ENCODE assay signal across 15 cellular contexts in genomic region chr3:160224256-160224655, GRCh38. TPM values are rescaled to one million over a fixed set of nuclear protein-coding genes. Genes with fewer than 3 reads are reported as not detected.
DNase-seq lines count a peak whose midpoint lies in the region; FAIRE-seq and TF ChIP-seq lines count a peak whose summit lies in the region.
"Had no signal": no experiment of that assay in that cellular context is flagged by ENCODE, and none has a peak within 500 bp of the region (broad histone marks: within the 10 kb centered on the region; RNA-seq: fewer than 3 reads in every experiment).

No MANE protein-coding gene starts in this region.

- peak overlapping the region; percentile 68 to 85 for H3K4me3 Mint-ChIP-seq in H9
- H3K4me3 Mint-ChIP-seq in neural progenitor cell = peak overlapping the region; percentile 89

- peaks cover 28% of the 10 kb centered on the region for H3K27me3 ChIP-seq in H9 (ENCODE audit: insufficient read depth, low read length)
- peaks cover 18 to 44% (median 34%) of the 10 kb centered on the region in 4 experiments for H3K27me3 ChIP-seq in H1 (replicated peaks in 1 of 4; ENCODE audit: control insufficient read depth in 3 of 4, extremely low read depth in 1 of 4, insufficient read depth in 3 of 4, low read length in 3 of 4)
- H3K27me3 ChIP-seq in neural progenitor cell = peaks cover 100% of the 10 kb centered on the region
- H3K27me3 ChIP-seq in Karpas-422 (ENCODE audit: low read length) = no peaks in the 10 kb centered on the region
- H3K27me3 ChIP-seq: vagina had no signal

- WGBS in H9 (ENCODE audit: extremely low coverage, insufficient read length, low lambda C conversion rate) = no CpG with 5 or more reads among the region's 12 CpGs
- WGBS in H1 (ENCODE audit: extremely low coverage in 1 of 2, insufficient coverage in 1 of 2, insufficient read length in 1 of 2, insufficient replicate concordance in 2 of 2, low coverage in 1 of 2, low lambda C conversion rate in 2 of 2, missing lambda C conversion rate in 1 of 2), 2 experiments = 9% methylated on average over 12 of the region's 12 CpGs; no CpG with 5 or more reads in 1 of the 2 experiments

- H3K79me2 ChIP-seq in H9 (ENCODE audit: insufficient read depth, low read length) (no peaks in the 10 kb centered on the region), H1 (ENCODE audit: control insufficient read depth in 1 of 2, insufficient read depth in 2 of 2, low read length in 2 of 2) (no peaks in the 10 kb centered on the region), neural progenitor cell (ENCODE audit: low read depth) (no peaks in the 10 kb centered on the region), Karpas-422 (ENCODE audit: low read length) (no peaks in the 10 kb centered on the region)

- H3K4me1 Mint-ChIP-seq in H9 (peaks cover 16 to 17% of the 10 kb centered on the region in 2 experiments), neural progenitor cell (peaks cover 14% of the 10 kb centered on the region)

- H3K9ac ChIP-seq in H9 (ENCODE audit: extremely low read depth, insufficient read length, low read length) = no peak overlapping the region
- no peak overlapping the region for H3K9ac ChIP-seq in H1 (replicated peaks in 1 of 4; ENCODE audit: extremely low read depth in 1 of 4, low read depth in 3 of 4, low read length in 3 of 4)
- H3K9ac ChIP-seq in neural progenitor cell = no peak overlapping the region
- H3K9ac ChIP-seq in Karpas-422 (ENCODE audit: low read length) = no peak overlapping the region

- no peak overlapping the region for H3K27ac Mint-ChIP-seq in H9
- H3K27ac Mint-ChIP-seq in neural progenitor cell = no peak overlapping the region

- no peak overlapping the region for H2AK5ac ChIP-seq in H9 (ENCODE audit: insufficient read length, low read length)
- no peak overlapping the region for H2AK5ac ChIP-seq in H1 (ENCODE audit: low read depth, low read length)

- H4K91ac ChIP-seq in H9 (ENCODE audit: insufficient read length, low read depth, low read length) (no peak overlapping the region), H1 (replicated peaks; ENCODE audit: insufficient read length, low read length) (no peak overlapping the region)

- H3K27me3 Mint-ChIP-seq in H9 (ENCODE audit: low read depth) (peaks cover 79% of the 10 kb centered on the region), neural progenitor cell (ENCODE audit: insufficient read depth, low read depth) (peaks cover 25% of the 10 kb centered on the region)

- no peak for TF ChIP-seq RAD21 in H1 (IDR thresholded peaks at IDR 0.05 in 1 of 2, conservative IDR thresholded peaks at IDR 0.05 in 1 of 2; ENCODE audit: low read depth in 2 of 2, low read length in 2 of 2)

- no peak for TF ChIP-seq POLR2A in H1 (IDR thresholded peaks at IDR 0.05; ENCODE audit: control extremely low read depth in 1 of 2, low read depth in 2 of 2, low read length in 2 of 2)

- H3K9me3 ChIP-seq in H9 (ENCODE audit: control insufficient read depth, low read depth, low read length) (no peaks in the 10 kb centered on the region), H1 (ENCODE audit: insufficient read depth in 2 of 2, low read depth in 1 of 2, low read length in 1 of 2) (no peaks in the 10 kb centered on the region), neural progenitor cell (ENCODE audit: low read depth) (no peaks in the 10 kb centered on the region), Karpas-422 (ENCODE audit: low read length) (no peaks in the 10 kb centered on the region)
- H3K9me3 ChIP-seq: vagina had no signal

- H3K23me2 ChIP-seq in H9 (ENCODE audit: insufficient read length, low read depth, low read length, poor library complexity, severe bottlenecking) (peaks cover 18% of the 10 kb centered on the region), H1 (ENCODE audit: low read depth, low read length) (peaks cover 18% of the 10 kb centered on the region)

- H3K27ac ChIP-seq in H9 (ENCODE audit: insufficient read length, low read depth, low read length) (no peak overlapping the region), H1 (ENCODE audit: low read depth, low read length) (no peak overlapping the region), neural progenitor cell (no peak overlapping the region), Karpas-422 (ENCODE audit: low read length) (no peak overlapping the region)
- H3K27ac ChIP-seq: vagina had no signal

- H3F3A ChIP-seq in neural progenitor cell (ENCODE audit: low read depth) = peaks cover 23% of the 10 kb centered on the region

- peak overlapping the region; percentile 20 to 66 (median 52); a peak in 5 of 8 replicates for H3K4me3 ChIP-seq in H1 (ENCODE audit: extremely low read depth in 1 of 4, insufficient read depth in 2 of 4, low read depth in 3 of 4, low read length in 4 of 4)
- no peak overlapping the region for H3K4me3 ChIP-seq in neural progenitor cell
- no peak overlapping the region for H3K4me3 ChIP-seq in Karpas-422 (ENCODE audit: low read length)

- H2AFZ ChIP-seq in H9 (ENCODE audit: low read length) (no peak overlapping the region), H1 (ENCODE audit: low read length) (no peak overlapping the region), neural progenitor cell (replicated peaks) (no peak overlapping the region), Karpas-422 (ENCODE audit: low read length) (no peak overlapping the region)

- no peaks in the 10 kb centered on the region for H3K9me2 ChIP-seq in Karpas-422 (replicated peaks; ENCODE audit: insufficient read depth, low read length)

- H2BK12ac ChIP-seq in H9 (ENCODE audit: insufficient read length, low read depth, low read length) (no peak overlapping the region), H1 (ENCODE audit: low read depth, low read length) (no peak overlapping the region)

- no peak overlapping the region for H2BK20ac ChIP-seq in H9 (ENCODE audit: low read depth, low read length, poor library complexity, severe bottlenecking)
- H2BK20ac ChIP-seq in H1 (ENCODE audit: low read length) = no peak overlapping the region

- H3K4ac ChIP-seq in H9 (ENCODE audit: low read depth, low read length) = no peak overlapping the region
- H3K4ac ChIP-seq in H1 (replicated peaks; ENCODE audit: insufficient read length, low read depth, low read length) = no peak overlapping the region

- H4K8ac ChIP-seq in H9 (replicated peaks; ENCODE audit: insufficient read length, low read depth, low read length) (no peak overlapping the region), H1 (ENCODE audit: extremely low read depth, insufficient read depth, low read length) (no peak overlapping the region)

- TF ChIP-seq CTCF in H9 (conservative IDR thresholded peaks at IDR 0.05) = no peak
- no peak for TF ChIP-seq CTCF in H1 (IDR thresholded peaks at IDR 0.05; ENCODE audit: control extremely low read depth in 1 of 3, insufficient read depth in 1 of 3, low read depth in 1 of 3, low read length in 3 of 3)
- no peak for TF ChIP-seq CTCF in neural progenitor cell (IDR thresholded peaks at IDR 0.05)

- peaks cover 0 to 2% (median 0%) of the 10 kb centered on the region in 4 experiments; a peak in 1 of 8 replicates for H3K36me3 ChIP-seq in H1 (ENCODE audit: control insufficient read depth in 2 of 4, insufficient read depth in 4 of 4, low read length in 3 of 4)
- H3K36me3 ChIP-seq in neural progenitor cell = no peaks in the 10 kb centered on the region
- H3K36me3 ChIP-seq in Karpas-422 (ENCODE audit: insufficient read depth, low read length) = no peaks in the 10 kb centered on the region
- H3K36me3 ChIP-seq: vagina had no signal

- no peak overlapping the region for H2BK5ac ChIP-seq in H9 (ENCODE audit: insufficient read length, low read length)
- no peak overlapping the region for H2BK5ac ChIP-seq in H1 (ENCODE audit: low read depth, low read length)

- CTCF ChIA-PET in H1 (lab: Charles Lee; ENCODE audit: partially characterized antibody) = interaction anchor here (0.6 to 2.7 kb wide), 9 partner anchors 10 to 396 kb away, joined by 3 to 6 read pairs (median 3); no protein-coding TSS in a partner anchor

- TF ChIP-seq EP300 in H1 (IDR thresholded peaks at IDR 0.05; ENCODE audit: borderline replicate concordance in 1 of 2, low read depth in 2 of 2, low read length in 2 of 2) = no peak

- H3K4me1 ChIP-seq in H9 (ENCODE audit: insufficient read depth, low read length) = no peaks in the 10 kb centered on the region
- peaks cover 3 to 14% (median 6%) of the 10 kb centered on the region in 4 experiments for H3K4me1 ChIP-seq in H1 (replicated peaks in 1 of 4; ENCODE audit: control insufficient read depth in 3 of 4, insufficient read depth in 4 of 4, low read length in 3 of 4)
- H3K4me1 ChIP-seq in neural progenitor cell = peaks cover 10% of the 10 kb centered on the region
- H3K4me1 ChIP-seq in Karpas-422 (ENCODE audit: low read length) = peaks cover 4% of the 10 kb centered on the region; the same call in 1 of the 2 replicates

- no peaks in the 10 kb centered on the region for H3K9me3 Mint-ChIP-seq in H9
- H3K9me3 Mint-ChIP-seq in neural progenitor cell = no peaks in the 10 kb centered on the region

- no peak overlapping the region for H3K23ac ChIP-seq in H9 (ENCODE audit: insufficient read length, low read depth, low read length)
- H3K23ac ChIP-seq in H1 (ENCODE audit: insufficient read length) = no peak overlapping the region

- H3K79me1 ChIP-seq in H9 (ENCODE audit: insufficient read depth, low read depth, low read length, poor library complexity, severe bottlenecking) (no peaks in the 10 kb centered on the region), H1 (ENCODE audit: low read depth, low read length) (no peaks in the 10 kb centered on the region)

- H3K18ac ChIP-seq in H9 (ENCODE audit: insufficient read length, low read depth, low read length) = no peak overlapping the region
- no peak overlapping the region for H3K18ac ChIP-seq in H1 (ENCODE audit: extremely low read depth, low read length)

- H3T11ph ChIP-seq in H9 (ENCODE audit: low read length) = no peak overlapping the region

- no peak overlapping the region for H2BK15ac ChIP-seq in H9 (ENCODE audit: low read depth, low read length)
- no peak overlapping the region for H2BK15ac ChIP-seq in H1 (ENCODE audit: low read length)

- H3K4me2 ChIP-seq in H9 (ENCODE audit: insufficient read depth, insufficient read length, low read length) (peak overlapping the region; percentile 72), H1 (ENCODE audit: insufficient read depth in 1 of 2, low read depth in 2 of 2, low read length in 2 of 2) (peak overlapping the region; percentile 92 to 97), neural progenitor cell (peak overlapping the region; percentile 89), Karpas-422 (ENCODE audit: low read depth, low read length, poor library complexity, severe bottlenecking) (no peak overlapping the region)

- peak; percentile 13 for DNase-seq in NCI-H748 (lab: John Stamatoyannopoulos, UW; ENCODE audit: unreplicated experiment)
- DNase-seq in NCI-H748 treated with DMSO at 0.1 percent for 48 hours (lab: John Stamatoyannopoulos, UW) = no peak
- DNase-seq in H9 = peak; percentile 38
- peak in 1 of 2 experiments; percentile 48 for DNase-seq in H1 (ENCODE audit: low read depth in 1 of 2, low spot score in 2 of 2)
- peak; percentile 43 for DNase-seq in neural progenitor cell (ENCODE audit: low spot score)
- no peak for DNase-seq in OCI-M2 (lab: John Stamatoyannopoulos, UW; ENCODE audit: unreplicated experiment)
- no peak for DNase-seq in Karpas-422
- DNase-seq in GDM1 (lab: John Stamatoyannopoulos, UW) = no peak
- DNase-seq: activated naive CD4-positive, alpha-beta T cell; DMS153; NK-92 treated with Interleukin-12 subunit alpha and Interleukin-12 subunit beta, amount 100 ng/mL, for 24 hours had no signal

- H4K20me1 ChIP-seq in H9 (ENCODE audit: control insufficient read depth, insufficient read depth, insufficient read length) = no peaks in the 10 kb centered on the region
- no peaks in the 10 kb centered on the region for H4K20me1 ChIP-seq in H1 (replicated peaks in 1 of 2; ENCODE audit: control insufficient read depth in 1 of 2, insufficient read depth in 2 of 2, low read length in 2 of 2)
- H4K20me1 ChIP-seq in neural progenitor cell (ENCODE audit: low read depth) = peaks cover 23% of the 10 kb centered on the region
- H4K20me1 ChIP-seq in Karpas-422 (ENCODE audit: insufficient read depth, low read depth, low read length) = no peaks in the 10 kb centered on the region

- no peak overlapping the region for H3K14ac ChIP-seq in H9 (ENCODE audit: insufficient read depth, low read length)
- H3K14ac ChIP-seq in H1 (ENCODE audit: insufficient read length) = no peak overlapping the region

- POLR2A ChIA-PET in H1 (lab: Charles Lee; ENCODE audit: partially characterized antibody) = interaction anchor here (0.9 to 3.4 kb wide), 4 partner anchors 12 to 225 kb away, joined by 4 to 13 read pairs (median 6); partner anchors contain the start of genes SMC4 and TRIM59

- H2BK120ac ChIP-seq in H9 (ENCODE audit: low read depth, low read length, poor library complexity, severe bottlenecking) = no peak overlapping the region
- no peak overlapping the region for H2BK120ac ChIP-seq in H1 (replicated peaks; ENCODE audit: low read depth, low read length)

- H4K5ac ChIP-seq in H9 (ENCODE audit: insufficient read length, low read depth, low read length) = no peak overlapping the region
- no peak overlapping the region for H4K5ac ChIP-seq in H1 (ENCODE audit: insufficient read length, low read depth, low read length)

- no peak for FAIRE-seq in H1 (lab: Jason Lieb, UNC)
- FAIRE-seq: colon, H54 had no signal

- H3K36me3 Mint-ChIP-seq in H9 (ENCODE audit: insufficient read depth in 1 of 3, low read depth in 3 of 3) = no peaks in the 10 kb centered on the region
- H3K36me3 Mint-ChIP-seq in neural progenitor cell = no peaks in the 10 kb centered on the region

- H3K56ac ChIP-seq in H9 (ENCODE audit: insufficient read length, low read depth, low read length) (no peak overlapping the region), H1 (replicated peaks; ENCODE audit: insufficient read length, low read depth, low read length) (no peak overlapping the region)

RNA-seq across cellular contexts. Expression of gene C3orf80, which starts 1.0 kb away (rescaled TPM):
- total RNA-seq in H9 (2021) (0.13 and 0.15 TPM in 2 replicates), neural progenitor cell (ENCODE audit: low replicate concordance) (not detected in 2 replicates)
- total RNA-seq in H1 (2021; fragmentation: NEBNext Ultra II Directional; extraction: Animal tissue kit (Norgen Biotek cat#: 25700)) = 1.1 TPM in 2 replicates
- 0.46 and 0.57 TPM in 2 replicates for polyA plus RNA-seq in H1 (2011; rRNA removed)
- 0.54 TPM for polyA plus RNA-seq in H1 (2011; cell fraction: cytosol; rRNA removed)
- 0.94 TPM for polyA plus RNA-seq in H1 (2011; cell fraction: nucleus; rRNA removed)
- polyA plus RNA-seq in H1 (2012, experiment 1 of 2) = 0.52 to 0.72 TPM (median 0.66 TPM) in 4 replicates
- 0.16 TPM for polyA plus RNA-seq in H1 (2012, experiment 2 of 2)
- polyA plus RNA-seq in H1 (2013, experiment 1 of 2) = 0.43 TPM
- 0.50 TPM for polyA plus RNA-seq in H1 (2013, experiment 2 of 2)
- polyA minus RNA-seq in H1 (2011; rRNA and poly(A)+ RNA removed) = 0.29 and 0.32 TPM in 2 replicates
- 0.73 TPM for polyA minus RNA-seq in H1 (2011; cell fraction: cytosol; rRNA and poly(A)+ RNA removed)
- polyA minus RNA-seq in H1 (2011; cell fraction: nucleus; rRNA and poly(A)+ RNA removed) = 1.7 TPM
- not detected in 2 replicates for total RNA-seq in Karpas-422 (2014; rRNA removed; shearing (Covaris generic); ENCODE audit: low replicate concordance)
- total RNA-seq: A673, vagina had no signal

Comparison
In these comparisons a context has a peak if more than half of its experiments do, and no peak if none do; other contexts are left out.
1. DNase-seq: peak in NCI-H748 (single experiment), H9 (single experiment) and neural progenitor cell (single experiment); none in NCI-H748 treated with DMSO at 0.1 percent for 48 hours (single experiment), OCI-M2 (single experiment), Karpas-422 (single experiment) and GDM1 (single experiment).
2. H3K4me3 ChIP-seq: peak in H1 (4 of 4); none in neural progenitor cell (single experiment) and Karpas-422 (single experiment).